In the genomic region with DNA sequence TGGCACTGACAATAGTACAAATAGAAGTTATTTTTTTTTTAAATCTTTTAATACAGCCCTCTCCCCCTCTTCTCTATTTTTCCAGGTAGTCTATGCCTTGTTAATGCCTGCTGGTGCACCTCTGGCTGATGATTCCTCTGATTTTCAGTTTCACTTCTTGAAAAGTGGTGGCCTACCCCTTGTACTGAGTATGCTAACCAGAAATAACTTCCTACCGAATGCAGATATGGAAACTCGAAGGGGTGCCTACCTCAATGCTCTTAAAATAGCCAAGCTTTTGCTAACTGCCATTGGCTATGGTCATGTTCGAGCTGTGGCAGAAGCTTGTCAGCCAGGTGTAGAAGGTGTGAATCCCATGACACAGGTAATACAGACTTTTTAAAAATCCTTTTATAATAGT, we compare ENCODE assay signal across 13 cellular contexts.
A peak's percentile ranks its signal among the peaks of the same experiment; 100 is the strongest.
DNase-seq lines count a peak whose midpoint lies in the region; ATAC-seq lines count a peak whose summit lies in the region.
"Had no signal": no experiment of that assay in that cellular context is flagged by ENCODE, and none has a peak within 500 bp of the region (broad histone marks: within the 10 kb centered on the region; RNA-seq: fewer than 3 reads in every experiment).

No MANE protein-coding gene starts in this region.

- no peaks in the 10 kb centered on the region for H3K9me3 ChIP-seq in CD8-positive, alpha-beta memory T cell (ENCODE audit: low read length)

- H3K27me3 Mint-ChIP-seq in T-helper 2 cell treated with Interferon-gamma antibody and Interleukin-4, amounts not matched to agents 5 μg/mL and 100 μg/mL, for 36 hours (ENCODE audit: low read depth), result no peaks in the 10 kb centered on the region
- no peaks in the 10 kb centered on the region for H3K27me3 Mint-ChIP-seq in activated CD8-positive, alpha-beta T cell treated with anti-CD3 and anti-CD28 coated beads, Interleukin-2, amount 10 ng/mL, durations not matched to agents 7 days and 5 days (ENCODE audit: low read depth)
- no peaks in the 10 kb centered on the region for H3K27me3 Mint-ChIP-seq in CD8-positive, alpha-beta memory T cell
- H3K27me3 Mint-ChIP-seq: naive thymus-derived CD8-positive, alpha-beta T cell; type B pancreatic cell had no signal

- no peaks in the 10 kb centered on the region for H3K9me3 Mint-ChIP-seq in T-helper 2 cell treated with Interferon-gamma antibody and Interleukin-4, amounts not matched to agents 5 μg/mL and 100 μg/mL, for 36 hours
- no peaks in the 10 kb centered on the region for H3K9me3 Mint-ChIP-seq in activated CD8-positive, alpha-beta T cell treated with anti-CD3 and anti-CD28 coated beads, Interleukin-2, amount 10 ng/mL, durations not matched to agents 7 days and 5 days (ENCODE audit: insufficient read depth)
- H3K9me3 Mint-ChIP-seq in CD8-positive, alpha-beta memory T cell, result no peaks in the 10 kb centered on the region
- H3K9me3 Mint-ChIP-seq: naive thymus-derived CD8-positive, alpha-beta T cell; type B pancreatic cell had no signal

- peaks cover 5% of the 10 kb centered on the region for H3K36me3 ChIP-seq in CD8-positive, alpha-beta memory T cell (ENCODE audit: insufficient read depth, low read length)

- peaks cover 17% of the 10 kb centered on the region for H3K4me1 Mint-ChIP-seq in T-helper 2 cell treated with Interferon-gamma antibody and Interleukin-4, amounts not matched to agents 5 μg/mL and 100 μg/mL, for 36 hours (ENCODE audit: low read depth)
- peaks cover 45% of the 10 kb centered on the region for H3K4me1 Mint-ChIP-seq in activated CD8-positive, alpha-beta T cell treated with anti-CD3 and anti-CD28 coated beads, Interleukin-2, amount 10 ng/mL, durations not matched to agents 7 days and 5 days (ENCODE audit: low read depth)
- peaks cover 22 to 34% (median 24%) of the 10 kb centered on the region in 3 donors for H3K4me1 Mint-ChIP-seq in CD8-positive, alpha-beta memory T cell

- no peaks in the 10 kb centered on the region for H3K27me3 ChIP-seq in CD8-positive, alpha-beta memory T cell (ENCODE audit: insufficient read depth, low read length, poor library complexity, severe bottlenecking)

- no peak overlapping the region for H3K4me3 Mint-ChIP-seq in T-helper 2 cell treated with Interferon-gamma antibody and Interleukin-4, amounts not matched to agents 5 μg/mL and 100 μg/mL, for 36 hours
- H3K4me3 Mint-ChIP-seq in activated CD8-positive, alpha-beta T cell treated with anti-CD3 and anti-CD28 coated beads, Interleukin-2, amount 10 ng/mL, durations not matched to agents 7 days and 5 days, result no peak overlapping the region
- H3K4me3 Mint-ChIP-seq in CD8-positive, alpha-beta memory T cell, result no peak overlapping the region
- H3K4me3 Mint-ChIP-seq: naive thymus-derived CD8-positive, alpha-beta T cell; type B pancreatic cell had no signal

- POLR2A ChIA-PET in activated CD8-positive, alpha-beta T cell treated with anti-CD3 and anti-CD28 coated beads, Interleukin-2, amount 10 ng/mL, durations not matched to agents 7 days and 5 days (lab: Charles Lee), result no interaction called here
- POLR2A ChIA-PET in CD8-positive, alpha-beta memory T cell (lab: Charles Lee), result no interaction called here

- no peak overlapping the region for H3K27ac ChIP-seq in CD8-positive, alpha-beta memory T cell (ENCODE audit: low read depth, low read length)

- peak overlapping the region; percentile 60 for H3K27ac Mint-ChIP-seq in T-helper 2 cell treated with Interferon-gamma antibody and Interleukin-4, amounts not matched to agents 5 μg/mL and 100 μg/mL, for 36 hours
- H3K27ac Mint-ChIP-seq in activated CD8-positive, alpha-beta T cell treated with anti-CD3 and anti-CD28 coated beads, Interleukin-2, amount 10 ng/mL, durations not matched to agents 7 days and 5 days, result peak overlapping the region; percentile 30
- H3K27ac Mint-ChIP-seq in CD8-positive, alpha-beta memory T cell, result no peak overlapping the region
- H3K27ac Mint-ChIP-seq: type B pancreatic cell had no signal

- CTCF ChIA-PET in activated CD8-positive, alpha-beta T cell treated with anti-CD3 and anti-CD28 coated beads, Interleukin-2, amount 10 ng/mL, durations not matched to agents 7 days and 5 days (lab: Charles Lee), result interaction anchor here (1.0 kb wide), 1 partner anchor 69 kb away, joined by 3 read pairs; no protein-coding TSS in a partner anchor
- CTCF ChIA-PET in CD8-positive, alpha-beta memory T cell (lab: Charles Lee), result no interaction called here

- peaks cover 8% of the 10 kb centered on the region for H3K4me1 ChIP-seq in CD8-positive, alpha-beta memory T cell (ENCODE audit: insufficient read depth, low read length)

- H3K4me3 ChIP-seq in CD8-positive, alpha-beta memory T cell (ENCODE audit: low read length), result no peak overlapping the region

- ATAC-seq in GM19328 (IDR thresholded peaks at IDR 0.05; ENCODE audit: unreplicated experiment) (peak; percentile 66), HG03342 (IDR thresholded peaks at IDR 0.05; ENCODE audit: unreplicated experiment) (peak; percentile 68), GM18511 (IDR thresholded peaks at IDR 0.05; ENCODE audit: unreplicated experiment) (no peak)
- peak; percentile 83 for ATAC-seq in activated CD8-positive, alpha-beta T cell treated with anti-CD3 and anti-CD28 coated beads, Interleukin-2, amount 10 ng/mL, durations not matched to agents 7 days and 5 days
- ATAC-seq: naive thymus-derived CD8-positive, alpha-beta T cell had no signal

- DNase-seq in T-helper 2 cell treated with Interferon-gamma antibody and Interleukin-4, amounts not matched to agents 5 μg/mL and 100 μg/mL, for 36 hours (ENCODE audit: low spot score), result no peak
- DNase-seq in T-helper 2 cell, result no peak
- peak; percentile 20 for DNase-seq in activated CD8-positive, alpha-beta T cell treated with anti-CD3 and anti-CD28 coated beads, Interleukin-2, amount 10 ng/mL, durations not matched to agents 7 days and 5 days
- no peak for DNase-seq in CD8-positive, alpha-beta memory T cell
- no peak for DNase-seq in HuH-7 (ENCODE audit: low spot score)
- DNase-seq: activated CD8-positive, alpha-beta memory T cell treated with anti-CD3 and anti-CD28 coated beads, Interleukin-2, amount 50 U/mL, for 48 hours; anterior cingulate cortex; naive thymus-derived CD8-positive, alpha-beta T cell; OCI-M1 had no signal

- H3K36me3 Mint-ChIP-seq in T-helper 2 cell treated with Interferon-gamma antibody and Interleukin-4, amounts not matched to agents 5 μg/mL and 100 μg/mL, for 36 hours (ENCODE audit: low read depth), result peaks cover 32% of the 10 kb centered on the region
- H3K36me3 Mint-ChIP-seq in activated CD8-positive, alpha-beta T cell treated with anti-CD3 and anti-CD28 coated beads, Interleukin-2, amount 10 ng/mL, durations not matched to agents 7 days and 5 days (ENCODE audit: low read depth), result peaks cover 45% of the 10 kb centered on the region
- peaks cover 16 to 68% (median 24%) of the 10 kb centered on the region in 3 donors for H3K36me3 Mint-ChIP-seq in CD8-positive, alpha-beta memory T cell

Comparison
In these comparisons a context has a peak if more than half of its experiments do, and no peak if none do; other contexts are left out.
1. H3K27ac Mint-ChIP-seq: peak in T-helper 2 cell treated with Interferon-gamma antibody and Interleukin-4, amounts not matched to agents 5 μg/mL and 100 μg/mL, for 36 hours (single experiment) and activated CD8-positive, alpha-beta T cell treated with anti-CD3 and anti-CD28 coated beads, Interleukin-2, amount 10 ng/mL, durations not matched to agents 7 days and 5 days (single experiment); none in CD8-positive, alpha-beta memory T cell (0 of 8).